ENCODE assay signal across 1 cellular context in genomic region chr3:128575777-128576176, GRCh38.
TF ChIP-seq lines count a peak whose summit lies in the region.

No MANE protein-coding gene starts in this region.

TF ChIP-seq in HepG2, 621 proteins besides CTCF, POLR2A, EP300 and RAD21:
- TF ChIP-seq SNAPC4 (CRISPR knock-in tag; IDR thresholded peaks at IDR 0.05): no peak
- TF ChIP-seq MAX (IDR thresholded peaks at IDR 0.05): 0 out of 2 replicates have a peak, but pooled peaks have one; percentile 27
- no peak for TF ChIP-seq ZNF30 (CRISPR knock-in tag; IDR thresholded peaks at IDR 0.05)
- TF ChIP-seq ZNF687 (CRISPR knock-in tag; IDR thresholded peaks at IDR 0.05): peak; percentile 47; the same call in 1 of the 2 replicates
- TF ChIP-seq SOX5 (CRISPR knock-in tag; IDR thresholded peaks at IDR 0.05; ENCODE audit: borderline replicate concordance): peak; percentile 68; the same call in 1 of the 2 replicates
- no peak for TF ChIP-seq SOX6 (IDR thresholded peaks at IDR 0.05)
- TF ChIP-seq SOX6 (CRISPR knock-in tag; IDR thresholded peaks at IDR 0.05): peak; percentile 59
- no peak for TF ChIP-seq CHCHD3 (CRISPR knock-in tag; IDR thresholded peaks at IDR 0.05)
- TF ChIP-seq SOX13 (IDR thresholded peaks at IDR 0.05): no peak
- TF ChIP-seq SOX13 (CRISPR knock-in tag; conservative IDR thresholded peaks at IDR 0.05 in 1 of 2, IDR thresholded peaks at IDR 0.05 in 1 of 2): peak in 1 of 2 experiments; percentile 77; a peak in 2 of 4 replicates
- TF ChIP-seq ZIK1 (CRISPR knock-in tag; IDR thresholded peaks at IDR 0.05; ENCODE audit: borderline replicate concordance, low read depth): no peak
TF ChIP-seq in HepG2: peak in this region for 5.
